Comparison of ENCODE assay signal across 9 cellular contexts in the genomic region with DNA sequence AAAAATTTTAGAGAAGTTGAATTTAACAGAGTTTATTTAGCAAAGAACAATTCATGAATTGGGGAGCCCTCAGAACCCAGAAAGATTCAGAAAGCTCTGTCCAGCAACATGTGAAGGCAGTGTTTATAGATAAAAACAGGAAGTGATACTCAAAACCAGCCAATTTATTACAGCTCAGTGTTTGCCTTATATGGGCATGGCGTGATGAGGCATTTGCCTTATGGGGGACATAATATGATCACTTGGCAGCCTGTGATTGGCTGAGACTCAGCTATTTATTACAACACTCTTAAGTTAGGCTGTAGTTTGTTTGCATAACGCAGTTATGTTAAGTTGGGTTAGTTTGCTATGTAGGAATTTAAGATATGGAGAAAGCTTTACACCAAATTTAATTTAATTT.
DNase-seq lines count a peak whose midpoint lies in the region; ATAC-seq and TF ChIP-seq lines count a peak whose summit lies in the region.
"Had no signal": no experiment of that assay in that cellular context is flagged by ENCODE, and none has a peak within 500 bp of the region (broad histone marks: within the 10 kb centered on the region; RNA-seq: fewer than 3 reads in every experiment).

No MANE protein-coding gene starts in this region.

- H3K27me3 Mint-ChIP-seq in memory B cell = no peaks in the 10 kb centered on the region

- peak overlapping the region; percentile 96 for H3K27ac Mint-ChIP-seq in memory B cell

- H3K4me1 Mint-ChIP-seq in memory B cell = peaks cover 31% of the 10 kb centered on the region

- peak; percentile 55 for ATAC-seq in HG03571 (IDR thresholded peaks at IDR 0.05; ENCODE audit: unreplicated experiment)
- peak; percentile 76 for ATAC-seq in memory B cell (ENCODE audit: low read depth)
- no peak for ATAC-seq in HG03460 (IDR thresholded peaks at IDR 0.05; ENCODE audit: unreplicated experiment)
- ATAC-seq in HG03045 (IDR thresholded peaks at IDR 0.05; ENCODE audit: unreplicated experiment) = no peak

- peaks cover 8% of the 10 kb centered on the region for H3K9me3 Mint-ChIP-seq in memory B cell

- H3K36me3 Mint-ChIP-seq in memory B cell = peaks cover 36% of the 10 kb centered on the region

- peak overlapping the region; percentile 43 for H3K4me3 Mint-ChIP-seq in memory B cell

- no peak overlapping the region for H3K4me3 ChIP-seq in coronary artery

- DNase-seq in GM13976 (ENCODE audit: low spot score) (peak; percentile 60), SKM-1 treated with dmso at 0.1 percent for 144 hours (lab: John Stamatoyannopoulos, UW; ENCODE audit: unreplicated experiment) (peak; percentile 34), memory B cell (ENCODE audit: low spot score in 2 of 2) (peak in 1 of 2 donors; percentile 34), coronary artery (ENCODE audit: low spot score) (no peak), SW 1271 (lab: John Stamatoyannopoulos, UW) (no peak)
- DNase-seq: mesendoderm had no signal

- no peak overlapping the region for H3K27ac ChIP-seq in coronary artery

- TF ChIP-seq CTCF in GM13976 (IDR thresholded peaks at IDR 0.05; ENCODE audit: borderline replicate concordance, control extremely low read depth, extremely low read depth, insufficient read depth, missing control alignments) (no peak), coronary artery (IDR thresholded peaks at IDR 0.05) (no peak)

- in situ Hi-C loops in GM13976 (cut with MboI; ENCODE audit: low sequenced_read_pairs, unreplicated experiment) = no loop called here

Comparison
In these comparisons a context has a peak if more than half of its experiments do, and no peak if none do; other contexts are left out.
1. DNase-seq: peak in GM13976 (single experiment) and SKM-1 treated with dmso at 0.1 percent for 144 hours (single experiment); none in coronary artery (single experiment) and SW 1271 (0 of 2).
2. ATAC-seq: peak in HG03571 (single experiment) and memory B cell (single experiment); none in HG03460 (single experiment) and HG03045 (single experiment).